8 cellular contexts compared by ENCODE assay signal in the genomic region with DNA sequence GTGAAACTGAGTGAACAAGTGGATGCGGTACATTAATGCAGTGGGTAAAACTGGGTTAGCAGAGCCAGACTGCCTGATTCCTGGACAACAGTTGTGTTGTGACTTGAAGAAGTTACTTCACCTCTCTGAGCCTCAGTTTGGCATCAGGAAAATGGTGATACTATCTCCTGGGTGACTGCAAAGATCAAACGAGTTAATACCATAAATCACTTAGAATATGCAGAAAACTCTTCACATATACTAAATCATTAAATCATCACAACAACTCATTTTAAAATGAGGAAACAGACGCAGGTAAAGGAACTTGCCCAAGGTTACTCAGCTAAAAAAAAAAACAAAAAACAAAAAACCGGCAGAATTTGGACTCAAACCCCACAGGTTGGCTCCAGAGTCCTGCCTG. TPM values are rescaled to one million over a fixed set of nuclear protein-coding genes. Genes with fewer than 3 reads are reported as not detected.
DNase-seq lines count a peak whose midpoint lies in the region; ATAC-seq and TF ChIP-seq lines count a peak whose summit lies in the region.

No MANE protein-coding gene starts in this region.

- no peaks in the 10 kb centered on the region for H3K27me3 ChIP-seq in SJSA1 (replicated peaks)
- H3K27me3 ChIP-seq in fibroblast of lung (ENCODE audit: control insufficient read depth, insufficient read depth, low read length) = no peaks in the 10 kb centered on the region
- no peaks in the 10 kb centered on the region for H3K27me3 ChIP-seq in rectal smooth muscle tissue (ENCODE audit: control insufficient read depth, insufficient read depth, low read length)

- no peaks in the 10 kb centered on the region for H4K20me1 ChIP-seq in fibroblast of lung (ENCODE audit: control insufficient read depth, extremely low read depth, insufficient read depth, low read length)

- no peak for TF ChIP-seq CTCF in fibroblast of lung (conservative IDR thresholded peaks at IDR 0.05 in 1 of 2, IDR thresholded peaks at IDR 0.05 in 1 of 2; ENCODE audit: low read depth in 1 of 2, low read length in 2 of 2)

- ATAC-seq in GM21619 (IDR thresholded peaks at IDR 0.05; ENCODE audit: unreplicated experiment) = no peak
- ATAC-seq in HG02571 (IDR thresholded peaks at IDR 0.05; ENCODE audit: unreplicated experiment) = no peak
- ATAC-seq in GM21786 (IDR thresholded peaks at IDR 0.05; ENCODE audit: unreplicated experiment) = no peak

- DNase-seq in SJSA1 (ENCODE audit: low read depth in 1 of 2, low spot score in 2 of 2) (no peak), fibroblast of lung (ENCODE audit: low read depth in 2 of 2) (no peak), globus pallidus (ENCODE audit: low spot score) (no peak)

- no peaks in the 10 kb centered on the region for H3K79me2 ChIP-seq in fibroblast of lung (ENCODE audit: control insufficient read depth, insufficient read depth, low read length)

- H2AFZ ChIP-seq in fibroblast of lung (ENCODE audit: low read length) = no peak overlapping the region

- H3K9ac ChIP-seq in fibroblast of lung (ENCODE audit: insufficient read depth, low read length) (peak overlapping the region; percentile 89), rectal smooth muscle tissue (ENCODE audit: low read length) (peak overlapping the region; percentile 76)

- H3K4me1 ChIP-seq in SJSA1 (replicated peaks) = peaks cover 32% of the 10 kb centered on the region
- peaks cover 7% of the 10 kb centered on the region for H3K4me1 ChIP-seq in fibroblast of lung (ENCODE audit: control insufficient read depth, extremely low read depth, insufficient read depth, low read length)
- H3K4me1 ChIP-seq in rectal smooth muscle tissue (ENCODE audit: control insufficient read depth, insufficient read depth, low read length) = peaks cover 11% of the 10 kb centered on the region

- H3K4me3 ChIP-seq in GM08714 (ENCODE audit: low read length) = peak overlapping the region; percentile 83
- H3K4me3 ChIP-seq in SJSA1 = peak overlapping the region; percentile 79
- peak overlapping the region; percentile 68 to 78 (median 76) for H3K4me3 ChIP-seq in fibroblast of lung (replicated peaks in 1 of 4; ENCODE audit: control extremely low read depth in 1 of 4, insufficient read depth in 1 of 4, low read depth in 3 of 4, low read length in 4 of 4)
- peak overlapping the region; percentile 92 for H3K4me3 ChIP-seq in rectal smooth muscle tissue (ENCODE audit: low read length)

- H3K36me3 ChIP-seq in SJSA1 (peaks cover 30% of the 10 kb centered on the region), fibroblast of lung (ENCODE audit: control insufficient read depth, insufficient read depth, low read length) (no peaks in the 10 kb centered on the region), rectal smooth muscle tissue (ENCODE audit: control insufficient read depth, insufficient read depth, low read length) (peaks cover 3% of the 10 kb centered on the region)

- H3K4me2 ChIP-seq in fibroblast of lung (ENCODE audit: extremely low read depth, insufficient read depth, low read length) = peak overlapping the region; percentile 81

- H3K9me3 ChIP-seq in SJSA1 (replicated peaks) (no peaks in the 10 kb centered on the region), fibroblast of lung (ENCODE audit: control insufficient read depth, insufficient read depth, low read depth, low read length) (no peaks in the 10 kb centered on the region)

- H3K27ac ChIP-seq in SJSA1 = 0 out of 2 replicates have a peak overlapping the region, but pooled peaks have one; percentile 63
- H3K27ac ChIP-seq in fibroblast of lung (ENCODE audit: insufficient read depth, low read length) = peak overlapping the region; percentile 87
- peak overlapping the region; percentile 91 for H3K27ac ChIP-seq in rectal smooth muscle tissue (ENCODE audit: low read depth, low read length)

RNA-seq across cellular contexts. Expression of a gene that starts 0.8 kb away (rescaled TPM):
- total RNA-seq in SJSA1 (2014; rRNA removed; shearing (Covaris generic)) = 11.9 and 15.4 TPM in 2 replicates
- 6.2 and 7.3 TPM in 2 replicates for total RNA-seq in fibroblast of lung
- 3.9 and 6.3 TPM in 2 replicates for polyA plus RNA-seq in fibroblast of lung
- 4.2 and 5.8 TPM in 2 replicates for polyA plus RNA-seq in fibroblast of lung (2012)
- polyA minus RNA-seq in fibroblast of lung (ENCODE audit: low replicate concordance) = not detected in 2 replicates

RNA-seq across cellular contexts. Expression of a gene that starts 30.4 kb away (rescaled TPM):
- 76.0 and 77.9 TPM in 2 replicates for total RNA-seq in SJSA1 (2014; rRNA removed; shearing (Covaris generic))
- total RNA-seq in fibroblast of lung = 81.7 and 97.9 TPM in 2 replicates
- 71.5 and 116 TPM in 2 replicates for polyA plus RNA-seq in fibroblast of lung
- polyA plus RNA-seq in fibroblast of lung (2012) = 65.0 and 102 TPM in 2 replicates
- polyA minus RNA-seq in fibroblast of lung (ENCODE audit: low replicate concordance) = 24.8 and 43.6 TPM in 2 replicates
